ENCODE assay signal across 8 cellular contexts in the genomic region with DNA sequence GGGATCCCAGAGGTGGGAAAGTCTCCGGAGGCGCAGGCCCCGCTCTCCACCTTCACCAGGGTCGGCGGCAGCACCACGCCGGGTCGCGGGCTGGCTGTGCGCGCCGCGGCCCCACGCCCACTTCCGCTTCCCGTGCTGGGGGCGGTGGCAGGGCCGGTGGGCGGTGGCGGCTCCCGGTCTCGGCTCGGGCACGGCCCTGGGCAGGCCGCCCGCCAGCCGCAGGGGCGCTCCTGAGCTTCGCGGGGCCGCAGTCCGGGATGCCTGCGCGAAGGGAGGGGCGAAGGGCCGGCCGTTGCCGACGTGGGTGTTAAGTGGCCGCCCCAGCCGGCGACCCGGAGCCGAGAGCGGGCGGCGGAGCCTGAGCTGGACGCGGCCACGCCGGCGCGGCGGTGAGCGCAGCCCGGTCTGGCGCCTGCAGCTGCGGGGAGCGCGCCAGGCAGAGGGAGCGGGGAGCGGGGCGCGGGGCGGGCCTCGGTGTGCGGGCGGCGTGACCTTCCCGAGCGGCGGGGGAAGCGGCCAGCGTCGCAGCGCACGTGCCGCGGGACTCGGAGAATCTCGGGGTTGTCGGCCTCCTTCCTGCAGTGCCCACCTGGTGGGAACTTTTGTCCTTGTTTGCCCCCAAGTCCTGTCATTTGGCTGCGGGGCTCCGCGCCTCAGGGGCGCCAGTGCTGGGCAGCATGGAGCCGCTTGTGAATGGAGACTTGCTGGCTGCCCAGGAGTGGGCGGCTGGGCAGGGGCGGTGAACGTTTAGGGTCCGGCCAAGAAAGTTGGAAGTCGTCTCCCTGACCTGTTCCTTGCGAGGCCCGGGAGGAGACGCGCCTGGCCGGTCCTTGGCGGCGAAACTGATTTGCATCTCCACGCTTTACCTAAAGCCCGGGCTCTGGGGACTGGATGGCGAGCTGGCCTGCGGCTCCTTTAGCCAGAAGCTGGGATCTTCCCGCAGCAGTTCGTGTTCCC. TPM values are rescaled to one million over a fixed set of nuclear protein-coding genes. Genes with fewer than 3 reads are reported as not detected.
DNase-seq lines count a peak whose midpoint lies in the region; ATAC-seq, FAIRE-seq and TF ChIP-seq lines count a peak whose summit lies in the region.

A gene (plus strand): TSS at position 337 of the 957 bp plus-strand sequence. CDS start 3,616 bp downstream, outside the sequence.

- H3K9me3 Mint-ChIP-seq in chondrocyte (ENCODE audit: low read depth): no peaks in the 10 kb centered on the region

- H3K4me3 Mint-ChIP-seq in chondrocyte (ENCODE audit: unreplicated experiment): peak within 1 kb of the TSS; percentile 82

- peak; percentile 84 for ATAC-seq in HG02943 (IDR thresholded peaks at IDR 0.05; ENCODE audit: low read depth, unreplicated experiment)

- FAIRE-seq in GM18507 (lab: Jason Lieb, UNC): peak; percentile 62

- no peaks in the 10 kb centered on the region for H3K36me3 ChIP-seq in A673 (ENCODE audit: insufficient read depth, low read length, poor library complexity, severe bottlenecking)

- peak within 1 kb of the TSS; percentile 75 for H3K4me3 ChIP-seq in A673 (ENCODE audit: low read depth, low read length, poor library complexity, severe bottlenecking)

- CTCF ChIA-PET in A673 (lab: Charles Lee): no interaction called here

- no peaks in the 10 kb centered on the region for H3K27me3 Mint-ChIP-seq in chondrocyte (ENCODE audit: low read depth)

- no peaks in the 10 kb centered on the region for H3K36me3 Mint-ChIP-seq in chondrocyte (ENCODE audit: low read depth)

- TF ChIP-seq CTCF in A673 (conservative IDR thresholded peaks at IDR 0.05; ENCODE audit: low read depth, low read length): no peak
- TF ChIP-seq CTCF in chondrocyte (IDR thresholded peaks at IDR 0.05): peak; percentile 65

- no TSS peak for BruUV-seq in A673 (replicated peaks; lab: Mats Ljungman, UMichigan)

- DNase-seq in A673 (ENCODE audit: low spot score): peak; percentile 71
- peak; percentile 77 for DNase-seq in GM18507 (ENCODE audit: extremely low spot score, insufficient read length, low read depth)
- DNase-seq in NCI-H2171 treated with DMSO at 0.1 percent for 48 hours (lab: John Stamatoyannopoulos, UW): peak; percentile 40
- DNase-seq in activated CD4-positive, CD25-positive, alpha-beta regulatory T cell treated with anti-CD3 and anti-CD28 coated beads, Interleukin-2, amount 50 U/mL, for 72 hours: peak; percentile 78
- no peak for DNase-seq in chondrocyte (ENCODE audit: low spot score)
- peak; percentile 50 for DNase-seq in kidney glomerular epithelial cell (lab: John Stamatoyannopoulos, UW)
- peak; percentile 41 to 59 for DNase-seq in stimulated activated CD4-positive, alpha-beta T cell treated with anti-CD3 and anti-CD28 coated beads, Interleukin-15, amount 100 ng/mL, for 48 hours (ENCODE audit: low read depth in 2 of 2)

- no peaks in the 10 kb centered on the region for H3K9me3 ChIP-seq in A673 (ENCODE audit: low read depth, low read length, poor library complexity, severe bottlenecking)

- POLR2A ChIA-PET in A673 (lab: Charles Lee; ENCODE audit: low non-redundant PET): no interaction called here

- H3K4me1 Mint-ChIP-seq in chondrocyte (ENCODE audit: low read depth): peaks cover 7% of the 10 kb centered on the region

- intact Hi-C loops in A673 (cut with micrococcal nuclease; ENCODE audit: unreplicated experiment): no loop called here

- H3K27ac Mint-ChIP-seq in chondrocyte (ENCODE audit: unreplicated experiment): peak within 1 kb of the TSS; percentile 65

- H3K27ac ChIP-seq in A673 (ENCODE audit: low read depth, low read length, poor library complexity, severe bottlenecking): peak within 1 kb of the TSS; percentile 77

- H3K27me3 ChIP-seq in A673 (replicated peaks; ENCODE audit: insufficient read depth, low read depth, low read length, poor library complexity): no peaks in the 10 kb centered on the region

- no peaks in the 10 kb centered on the region for H3K4me1 ChIP-seq in A673 (ENCODE audit: insufficient read depth, low read length, poor library complexity, severe bottlenecking)

RNA-seq across cellular contexts. Expression of the gene that starts here (rescaled TPM):
- total RNA-seq in A673 (2021) (19.6 and 20.3 TPM in 2 replicates), chondrocyte (8.2 to 10.0 TPM (median 9.3 TPM) in 3 replicates)
